ENCODE assay signal across 8 cellular contexts in the genomic region with DNA sequence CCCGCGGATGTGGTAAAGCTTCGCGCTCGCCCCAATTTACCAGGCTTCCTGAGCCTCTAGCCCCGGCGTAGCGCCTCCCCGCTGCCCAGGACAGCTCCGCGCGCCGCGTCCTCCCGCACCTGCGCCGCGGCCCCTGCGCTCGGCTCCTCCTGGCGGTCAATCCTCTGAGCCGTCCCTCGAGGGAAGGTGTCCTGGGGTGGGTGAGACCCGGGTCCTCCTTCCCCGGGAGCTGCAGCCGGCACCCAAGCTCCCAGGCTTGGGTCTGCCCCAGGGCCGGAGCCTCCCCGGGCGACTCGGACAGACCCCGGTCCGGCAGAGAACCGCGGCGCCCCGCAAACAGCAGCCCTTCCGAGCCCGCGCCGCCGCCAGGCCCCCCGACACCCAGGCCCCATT. TPM values are rescaled to one million over a fixed set of nuclear protein-coding genes. Genes with fewer than 3 reads are reported as not detected.
DNase-seq lines count a peak whose midpoint lies in the region; ATAC-seq and TF ChIP-seq lines count a peak whose summit lies in the region.

No MANE protein-coding gene starts in this region.

- H3K27me3 ChIP-seq in left ventricle myocardium inferior (ENCODE audit: low read depth): no peaks in the 10 kb centered on the region
- no peaks in the 10 kb centered on the region for H3K27me3 ChIP-seq in rectal smooth muscle tissue (ENCODE audit: control insufficient read depth, insufficient read depth, low read length)

- H3K9me3 Mint-ChIP-seq in activated naive CD4-positive, alpha-beta T cell treated with anti-CD3 and anti-CD28 coated beads, Interleukin-2, amount 50 U/mL, for 24 hours: no peaks in the 10 kb centered on the region

- H3K36me3 Mint-ChIP-seq in activated naive CD4-positive, alpha-beta T cell treated with anti-CD3 and anti-CD28 coated beads, Interleukin-2, amount 50 U/mL, for 24 hours: peaks cover 3% of the 10 kb centered on the region

- H3K9ac ChIP-seq in SK-N-MC (ENCODE audit: insufficient read length) (peak overlapping the region; percentile 79), rectal smooth muscle tissue (ENCODE audit: low read length) (peak overlapping the region; percentile 12)

- H3K4me1 Mint-ChIP-seq in activated naive CD4-positive, alpha-beta T cell treated with anti-CD3 and anti-CD28 coated beads, Interleukin-2, amount 50 U/mL, for 24 hours: peaks cover 61% of the 10 kb centered on the region

- H3K27ac Mint-ChIP-seq in activated naive CD4-positive, alpha-beta T cell treated with anti-CD3 and anti-CD28 coated beads, Interleukin-2, amount 50 U/mL, for 24 hours: no peak overlapping the region

- no peaks in the 10 kb centered on the region for H3K27me3 Mint-ChIP-seq in activated naive CD4-positive, alpha-beta T cell treated with anti-CD3 and anti-CD28 coated beads, Interleukin-2, amount 50 U/mL, for 24 hours

- peak overlapping the region; percentile 99 for H3K4me3 Mint-ChIP-seq in activated naive CD4-positive, alpha-beta T cell treated with anti-CD3 and anti-CD28 coated beads, Interleukin-2, amount 50 U/mL, for 24 hours

- H3K4me3 ChIP-seq in SK-N-MC (peak overlapping the region; percentile 93), left ventricle myocardium inferior (peak overlapping the region; percentile 86), rectal smooth muscle tissue (ENCODE audit: low read length) (peak overlapping the region; percentile 75)

- H3K4me1 ChIP-seq in left ventricle myocardium inferior (peaks cover 32% of the 10 kb centered on the region), rectal smooth muscle tissue (ENCODE audit: control insufficient read depth, insufficient read depth, low read length) (peaks cover 6% of the 10 kb centered on the region)

- TF ChIP-seq CTCF in left ventricle myocardium inferior (IDR thresholded peaks at IDR 0.05; ENCODE audit: borderline replicate concordance): peak; percentile 70

- intact Hi-C loops in left ventricle myocardium inferior (cut with micrococcal nuclease): no loop called here

- DNase-seq in COR-L47 (lab: John Stamatoyannopoulos, UW) (peak; percentile 80), SK-N-MC (ENCODE audit: low read depth, low spot score) (no peak), left ventricle myocardium inferior (peak; percentile 61), globus pallidus (ENCODE audit: low spot score) (no peak)

- H3K27ac ChIP-seq in SK-N-MC: no peak overlapping the region
- H3K27ac ChIP-seq in left ventricle myocardium inferior (replicated peaks): peak overlapping the region; percentile 93
- H3K27ac ChIP-seq in rectal smooth muscle tissue (ENCODE audit: low read depth, low read length): no peak overlapping the region

- H3K36me3 ChIP-seq in SK-N-MC (ENCODE audit: insufficient read depth, low read length) (no peaks in the 10 kb centered on the region), left ventricle myocardium inferior (no peaks in the 10 kb centered on the region), rectal smooth muscle tissue (ENCODE audit: control insufficient read depth, insufficient read depth, low read length) (no peaks in the 10 kb centered on the region)

- H3K9me3 ChIP-seq in SK-N-MC (ENCODE audit: low read depth, low read length) (no peaks in the 10 kb centered on the region), left ventricle myocardium inferior (replicated peaks) (no peaks in the 10 kb centered on the region)

- peak; percentile 42 for ATAC-seq in GM19328 (IDR thresholded peaks at IDR 0.05; ENCODE audit: unreplicated experiment)
- peak; percentile 38 for ATAC-seq in HG03442 (IDR thresholded peaks at IDR 0.05; ENCODE audit: unreplicated experiment)

RNA-seq across cellular contexts. Expression of gene OSBPL3, which starts 0.5 kb away (rescaled TPM):
- total RNA-seq in left ventricle myocardium inferior: 4.3 TPM

Comparison
In these comparisons a context has a peak if more than half of its experiments do, and no peak if none do; other contexts are left out.
1. DNase-seq: peak in COR-L47 (single experiment) and left ventricle myocardium inferior (single experiment); none in SK-N-MC (single experiment) and globus pallidus (single experiment).
2. Peak in every context shown above with its lines, with median percentiles within 50 percentile points of each other: H3K4me3 ChIP-seq.